9 cellular contexts compared by ENCODE assay signal in genomic region chr6:2542858-2543218, GRCh38.
DNase-seq lines count a peak whose midpoint lies in the region; ATAC-seq lines count a peak whose summit lies in the region.
"Had no signal": no experiment of that assay in that cellular context is flagged by ENCODE, and none has a peak within 500 bp of the region (broad histone marks: within the 10 kb centered on the region; RNA-seq: fewer than 3 reads in every experiment).

No MANE protein-coding gene starts in this region.

- H3K27me3 ChIP-seq in mesendoderm (ENCODE audit: insufficient read depth, low read length, poor library complexity), result no peaks in the 10 kb centered on the region

- no peaks in the 10 kb centered on the region for H3K79me2 ChIP-seq in mesendoderm (ENCODE audit: control insufficient read depth, insufficient read depth, low read length)

- H3K56ac ChIP-seq in mesendoderm (ENCODE audit: low read length), result no peak overlapping the region

- H2BK15ac ChIP-seq in mesendoderm (replicated peaks; ENCODE audit: low read depth), result no peak overlapping the region

- H3K36me3 ChIP-seq in mesendoderm (ENCODE audit: control insufficient read depth, insufficient read depth, low read length), result no peaks in the 10 kb centered on the region

- no peak overlapping the region for H3K27ac ChIP-seq in mesendoderm (ENCODE audit: low read depth, low read length)

- POLR2A ChIA-PET in activated CD8-positive, alpha-beta T cell treated with anti-CD3 and anti-CD28 coated beads, Interleukin-2, amount 10 ng/mL, durations not matched to agents 7 days and 5 days (lab: Charles Lee), result no interaction called here

- CTCF ChIA-PET in activated CD8-positive, alpha-beta T cell treated with anti-CD3 and anti-CD28 coated beads, Interleukin-2, amount 10 ng/mL, durations not matched to agents 7 days and 5 days (lab: Charles Lee), result interaction anchor here (0.6 to 1.4 kb wide), 4 partner anchors 19 to 92 kb away, joined by 3 to 7 read pairs (median 3); no protein-coding TSS in a partner anchor

- no CpG with 5 or more reads among the region's 4 CpGs for WGBS in mesendoderm (ENCODE audit: extremely low coverage, insufficient coverage, low lambda C conversion rate)

- H3K4ac ChIP-seq in mesendoderm (ENCODE audit: low read depth, low read length), result no peak overlapping the region

- H3K18ac ChIP-seq in mesendoderm (ENCODE audit: low read length), result no peak overlapping the region

- H3K4me3 Mint-ChIP-seq in activated CD8-positive, alpha-beta T cell treated with anti-CD3 and anti-CD28 coated beads, Interleukin-2, amount 10 ng/mL, durations not matched to agents 7 days and 5 days, result peak overlapping the region; percentile 10
- H3K4me3 Mint-ChIP-seq: nephron had no signal

- H4K5ac ChIP-seq in mesendoderm (ENCODE audit: low read length), result no peak overlapping the region

- peak; percentile 6 for DNase-seq in GM03348 (ENCODE audit: low spot score)
- peak; percentile 29 for DNase-seq in HuH-7 (ENCODE audit: low spot score)
- DNase-seq in activated CD8-positive, alpha-beta T cell treated with anti-CD3 and anti-CD28 coated beads, Interleukin-2, amount 10 ng/mL, durations not matched to agents 7 days and 5 days, result peak; percentile 86
- peak; percentile 8 for DNase-seq in mesendoderm
- no peak for DNase-seq in NCI-H1105 treated with DMSO at 0.1 percent for 48 hours (lab: John Stamatoyannopoulos, UW)
- no peak for DNase-seq in cortex of kidney (lab: John Stamatoyannopoulos, UW)
- no peak for DNase-seq in islet precursor cell

- H3K9me3 Mint-ChIP-seq in activated CD8-positive, alpha-beta T cell treated with anti-CD3 and anti-CD28 coated beads, Interleukin-2, amount 10 ng/mL, durations not matched to agents 7 days and 5 days (ENCODE audit: insufficient read depth), result no peaks in the 10 kb centered on the region

- H3K9ac ChIP-seq in mesendoderm (ENCODE audit: low read length), result no peak overlapping the region

- H3K4me1 Mint-ChIP-seq in activated CD8-positive, alpha-beta T cell treated with anti-CD3 and anti-CD28 coated beads, Interleukin-2, amount 10 ng/mL, durations not matched to agents 7 days and 5 days (ENCODE audit: low read depth), result peaks cover 20% of the 10 kb centered on the region

- H3K27me3 Mint-ChIP-seq in activated CD8-positive, alpha-beta T cell treated with anti-CD3 and anti-CD28 coated beads, Interleukin-2, amount 10 ng/mL, durations not matched to agents 7 days and 5 days (ENCODE audit: low read depth), result peaks cover 73% of the 10 kb centered on the region

- H2BK120ac ChIP-seq in mesendoderm (ENCODE audit: low read depth, low read length), result no peak overlapping the region

- H3K4me3 ChIP-seq in mesendoderm (ENCODE audit: low read length), result no peak overlapping the region

- H3K23ac ChIP-seq in mesendoderm (ENCODE audit: low read length), result no peak overlapping the region

- H3K4me2 ChIP-seq in mesendoderm (ENCODE audit: low read length), result no peak overlapping the region

- no peak overlapping the region for H2BK5ac ChIP-seq in mesendoderm (ENCODE audit: low read length)

- no peaks in the 10 kb centered on the region for H3K36me3 Mint-ChIP-seq in activated CD8-positive, alpha-beta T cell treated with anti-CD3 and anti-CD28 coated beads, Interleukin-2, amount 10 ng/mL, durations not matched to agents 7 days and 5 days (ENCODE audit: low read depth)

- H2AK5ac ChIP-seq in mesendoderm (ENCODE audit: low read length), result no peak overlapping the region

- no peaks in the 10 kb centered on the region for H3K79me1 ChIP-seq in mesendoderm (ENCODE audit: low read length)

- H3K27ac Mint-ChIP-seq in activated CD8-positive, alpha-beta T cell treated with anti-CD3 and anti-CD28 coated beads, Interleukin-2, amount 10 ng/mL, durations not matched to agents 7 days and 5 days, result peak overlapping the region; percentile 51
- H3K27ac Mint-ChIP-seq: nephron had no signal

- H3K4me1 ChIP-seq in mesendoderm (ENCODE audit: control insufficient read depth, low read depth, low read length), result no peaks in the 10 kb centered on the region

- peak; percentile 87 for ATAC-seq in GM21423 (IDR thresholded peaks at IDR 0.05; ENCODE audit: unreplicated experiment)
- ATAC-seq in activated CD8-positive, alpha-beta T cell treated with anti-CD3 and anti-CD28 coated beads, Interleukin-2, amount 10 ng/mL, durations not matched to agents 7 days and 5 days, result peak; percentile 92

- no peak overlapping the region for H4K8ac ChIP-seq in mesendoderm (ENCODE audit: low read depth, low read length)

Comparison
In these comparisons a context has a peak if more than half of its experiments do, and no peak if none do; other contexts are left out.
1. DNase-seq: peak in GM03348 (single experiment), HuH-7 (single experiment), activated CD8-positive, alpha-beta T cell treated with anti-CD3 and anti-CD28 coated beads, Interleukin-2, amount 10 ng/mL, durations not matched to agents 7 days and 5 days (single experiment) and mesendoderm (single experiment); none in NCI-H1105 treated with DMSO at 0.1 percent for 48 hours (single experiment), cortex of kidney (single experiment) and islet precursor cell (single experiment).